Comparison of ENCODE assay signal across 38 cellular contexts in genomic region chr3:130380398-130380797, GRCh38. TPM values are rescaled to one million over a fixed set of nuclear protein-coding genes. Genes with fewer than 3 reads are reported as not detected.
"Had no signal": no experiment of that assay in that cellular context is flagged by ENCODE, and none has a peak within 500 bp of the region (broad histone marks: within the 10 kb centered on the region; RNA-seq: fewer than 3 reads in every experiment).

No MANE protein-coding gene starts in this region.

- H3K4me3 ChIP-seq: MG63 had no signal

- H3K4me2 ChIP-seq: KMS-11 had no signal

- H3K9ac ChIP-seq: KMS-11 had no signal

- H3K36me3 ChIP-seq: MG63 had no signal

- H3K27ac ChIP-seq: KMS-11 had no signal

- DNase-seq: Karpas-422, Kasumi-1, MG63, MM.1S, MV-4-11, NCI-H1048, NCI-H1092, NCI-H1092 treated with DMSO at 0.1 percent for 48 hours, NCI-H1105, NCI-H1105 treated with DMSO at 0.1 percent for 48 hours, NCI-H1417, NCI-H1417 treated with DMSO at 0.1 percent for 48 hours, NCI-H1436, NCI-H1436 treated with DMSO at 0.1 percent for 48 hours, NCI-H146, NCI-H1694, NCI-H1694 treated with DMSO at 0.1 percent for 48 hours, NCI-H187, NCI-H187 treated with DMSO at 0.1 percent for 48 hours, NCI-H1930, NCI-H2029, NCI-H2029 treated with DMSO at 0.1 percent for 48 hours, NCI-H2081, NCI-H2081 treated with DMSO at 0.1 percent for 48 hours, NCI-H2107, NCI-H2171, NCI-H2171 treated with DMSO at 0.1 percent for 48 hours, NCI-H2227 treated with DMSO at 0.1 percent for 48 hours, NCI-H226, NCI-H345, NCI-H446, NCI-H446 treated with DMSO at 0.1 percent for 48 hours, NCI-H510A, NCI-H510A treated with DMSO at 0.1 percent for 48 hours had no signal

- H3K9me3 ChIP-seq: MG63 had no signal

RNA-seq across cellular contexts. Expression of gene COL6A5, which starts 34.9 kb away (rescaled TPM):
- total RNA-seq: M059J, MCF 10A, NCI-H460 had no signal
